In genomic region chr2:177212895-177213856, GRCh38 we compare ENCODE assay signal across 8 cellular contexts. TPM values are rescaled to one million over a fixed set of nuclear protein-coding genes. Genes with fewer than 3 reads are reported as not detected.
DNase-seq lines count a peak whose midpoint lies in the region; ATAC-seq and TF ChIP-seq lines count a peak whose summit lies in the region.

No MANE protein-coding gene starts in this region.

- DNase-seq in NCI-H526 treated with DMSO at 0.1 percent for 48 hours (lab: John Stamatoyannopoulos, UW) = peak; percentile 75
- DNase-seq in activated CD4-positive, alpha-beta T cell treated with anti-CD3 and anti-CD28 coated beads, Interleukin-2, amount 50 U/mL, for 1 hour = peak; percentile 90
- DNase-seq in right lobe of liver = peak; percentile 94 to 95 (median 95)
- peak; percentile 92 for DNase-seq in stimulated activated CD4-positive, alpha-beta T cell treated with anti-CD3 and anti-CD28 coated beads, Interleukin-4, amount 100 ng/mL, for 1 hour

- peak overlapping the region; percentile 56 to 86 (median 72) for H3K4me3 ChIP-seq in right lobe of liver

- no peaks in the 10 kb centered on the region for H3K27me3 ChIP-seq in right lobe of liver

- H3K36me3 Mint-ChIP-seq in dendritic cell treated with granulocyte-macrophage colony-stimulating factor and Interleukin-4, amounts not matched to agents 40 ng/mL and 50 ng/mL, for 4 days (ENCODE audit: low read depth) = peaks cover 63% of the 10 kb centered on the region

- H3K4me3 Mint-ChIP-seq in dendritic cell treated with granulocyte-macrophage colony-stimulating factor and Interleukin-4, amounts not matched to agents 40 ng/mL and 50 ng/mL, for 4 days = peak overlapping the region; percentile 85

- no peaks in the 10 kb centered on the region for H3K27me3 Mint-ChIP-seq in dendritic cell treated with granulocyte-macrophage colony-stimulating factor and Interleukin-4, amounts not matched to agents 40 ng/mL and 50 ng/mL, for 4 days

- no peaks in the 10 kb centered on the region for H3K9me3 ChIP-seq in right lobe of liver

- peaks cover 35% of the 10 kb centered on the region for H3K4me1 Mint-ChIP-seq in dendritic cell treated with granulocyte-macrophage colony-stimulating factor and Interleukin-4, amounts not matched to agents 40 ng/mL and 50 ng/mL, for 4 days (ENCODE audit: low read depth)

- H3K27ac ChIP-seq in C4-2B (peak overlapping the region; percentile 99), right lobe of liver (peak overlapping the region; percentile 96 to 100 (median 99))

- H3K27ac Mint-ChIP-seq in dendritic cell treated with granulocyte-macrophage colony-stimulating factor and Interleukin-4, amounts not matched to agents 40 ng/mL and 50 ng/mL, for 4 days = peak overlapping the region; percentile 99

- under 1% methylated on average over 33 of the region's 74 CpGs for WGBS in right lobe of liver (ENCODE audit: insufficient coverage, low coverage, low lambda C conversion rate, missing lambda C conversion rate)

- intact Hi-C loops in dendritic cell treated with granulocyte-macrophage colony-stimulating factor and Interleukin-4, amounts not matched to agents 40 ng/mL and 50 ng/mL, for 4 days (cut with micrococcal nuclease) = loop anchor here (1.0 to 2.0 kb wide), 3 partner anchors 27 to 51 kb away; partner anchors contain the start of gene NFE2L2
- intact Hi-C loops in right lobe of liver (cut with DNase I) = no loop called here

- no peak for TF ChIP-seq CTCF in C4-2B (conservative IDR thresholded peaks at IDR 0.05)
- TF ChIP-seq CTCF in right lobe of liver (IDR thresholded peaks at IDR 0.05) = no peak

- TF ChIP-seq POLR2A in right lobe of liver (IDR thresholded peaks at IDR 0.05) = peak; percentile 28

- ATAC-seq in GM19351 (IDR thresholded peaks at IDR 0.05; ENCODE audit: unreplicated experiment) (peak; percentile 42), HG03469 (IDR thresholded peaks at IDR 0.05; ENCODE audit: unreplicated experiment) (peak; percentile 21), right lobe of liver (peak; percentile 68 to 80 (median 76))

- peaks cover 0 to 33% (median 14%) of the 10 kb centered on the region in 4 donors for H3K36me3 ChIP-seq in right lobe of liver

- H3K4me1 ChIP-seq in right lobe of liver = peaks cover 0 to 24% (median 7%) of the 10 kb centered on the region in 4 donors

- H3K9me3 Mint-ChIP-seq in dendritic cell treated with granulocyte-macrophage colony-stimulating factor and Interleukin-4, amounts not matched to agents 40 ng/mL and 50 ng/mL, for 4 days = no peaks in the 10 kb centered on the region

RNA-seq across cellular contexts. Expression of gene HNRNPA3, which starts 0.6 kb away (rescaled TPM):
- 10 to 100 TPM; 22.4 to 70.4 (median 54.8) TPM for total RNA-seq in right lobe of liver

RNA-seq across cellular contexts. Expression of gene NFE2L2, which starts 51.4 kb away (rescaled TPM):
- total RNA-seq in right lobe of liver = 10 to 100 TPM; 27.9 to 83.6 (median 35.6) TPM

Comparison
In these comparisons a context has a peak if more than half of its experiments do, and no peak if none do; other contexts are left out.
1. Peak in every context shown above with its lines: DNase-seq, ATAC-seq, H3K4me3 ChIP-seq and H3K27ac ChIP-seq.
2. ATAC-seq: peak in every context shown above with its lines; median percentile 76 in right lobe of liver; 42 in GM19351; 21 in HG03469.